In the genomic region with DNA sequence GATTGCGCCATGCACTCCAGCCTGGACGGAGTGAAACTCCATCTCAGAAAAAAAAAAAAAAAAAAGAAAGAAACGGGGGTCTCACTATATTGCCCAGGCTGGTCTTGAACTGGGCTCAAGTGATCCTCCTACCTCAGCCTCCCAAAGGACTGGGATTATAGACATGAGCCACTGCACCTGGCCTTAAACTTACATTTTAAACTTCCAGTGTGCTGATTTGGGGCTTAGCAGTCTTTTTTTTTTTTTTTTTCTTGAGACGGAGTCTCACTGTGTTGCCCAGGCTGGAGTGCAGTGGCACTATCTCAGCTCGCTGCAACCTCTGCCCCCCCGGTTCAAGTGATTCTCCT, we compare ENCODE assay signal across 3 cellular contexts.
TF ChIP-seq lines count a peak whose summit lies in the region.
"Not testable (repeated sequence)": the region's sequence is repeated elsewhere in the genome, so short reads cannot be mapped to it uniquely, and the experiment has no call there.

No MANE protein-coding gene starts in this region.

TF ChIP-seq in K562, 482 proteins besides CTCF, POLR2A, EP300 and RAD21:
- TF ChIP-seq RBM25 (IDR thresholded peaks at IDR 0.05; ENCODE audit: low read depth, low read length, severe bottlenecking) (peak; percentile 33), BCOR (IDR thresholded peaks at IDR 0.05) (peak; percentile 21; the same call in 1 of the 2 replicates), ZNF121 (CRISPR knock-in tag; conservative IDR thresholded peaks at IDR 0.05) (peak; percentile 95)
- TF ChIP-seq, protein P1, sequence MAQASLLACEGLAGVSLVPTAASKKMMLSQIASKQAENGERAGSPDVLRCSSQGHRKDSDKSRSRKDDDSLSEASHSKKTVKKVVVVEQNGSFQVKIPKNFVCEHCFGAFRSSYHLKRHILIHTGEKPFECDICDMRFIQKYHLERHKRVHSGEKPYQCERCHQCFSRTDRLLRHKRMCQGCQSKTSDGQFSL (CRISPR knock-in tag; IDR thresholded peaks at IDR 0.05) = peak; percentile 38; the same call in 1 of the 2 replicates
- TF ChIP-seq, protein P1 (tag; IDR thresholded peaks at IDR 0.05) = not testable (repeated sequence)

TF ChIP-seq in HepG2, 621 proteins besides CTCF, POLR2A, EP300 and RAD21:
- peak; percentile 96 for TF ChIP-seq ZNF121 (CRISPR knock-in tag; IDR thresholded peaks at IDR 0.05)
- TF ChIP-seq, protein P2, sequence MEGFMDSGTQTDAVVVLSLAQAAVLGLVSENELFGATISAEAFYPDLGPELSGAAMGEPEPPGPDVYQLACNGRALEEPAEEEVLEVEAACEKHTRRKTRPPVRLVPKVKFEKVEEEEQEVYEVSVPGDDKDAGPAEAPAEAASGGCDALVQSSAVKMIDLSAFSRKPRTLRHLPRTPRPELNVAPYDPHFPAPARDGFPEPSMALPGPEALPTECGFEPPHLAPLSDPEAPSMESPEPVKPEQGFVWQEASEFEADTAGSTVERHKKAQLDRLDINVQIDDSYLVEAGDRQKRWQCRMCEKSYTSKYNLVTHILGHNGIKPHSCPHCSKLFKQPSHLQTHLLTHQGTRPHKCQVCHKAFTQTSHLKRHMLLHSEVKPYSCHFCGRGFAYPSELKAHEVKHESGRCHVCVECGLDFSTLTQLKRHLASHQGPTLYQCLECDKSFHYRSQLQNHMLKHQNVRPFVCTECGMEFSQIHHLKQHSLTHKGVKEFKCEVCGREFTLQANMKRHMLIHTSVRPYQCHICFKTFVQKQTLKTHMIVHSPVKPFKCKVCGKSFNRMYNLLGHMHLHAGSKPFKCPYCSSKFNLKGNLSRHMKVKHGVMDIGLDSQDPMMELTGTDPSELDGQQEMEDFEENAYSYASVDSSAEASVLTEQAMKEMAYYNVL (CRISPR knock-in tag; IDR thresholded peaks at IDR 0.05; ENCODE audit: borderline replicate concordance) = 0 out of 2 replicates have a peak, but pooled peaks have one; percentile 20
- TF ChIP-seq, protein P3, sequence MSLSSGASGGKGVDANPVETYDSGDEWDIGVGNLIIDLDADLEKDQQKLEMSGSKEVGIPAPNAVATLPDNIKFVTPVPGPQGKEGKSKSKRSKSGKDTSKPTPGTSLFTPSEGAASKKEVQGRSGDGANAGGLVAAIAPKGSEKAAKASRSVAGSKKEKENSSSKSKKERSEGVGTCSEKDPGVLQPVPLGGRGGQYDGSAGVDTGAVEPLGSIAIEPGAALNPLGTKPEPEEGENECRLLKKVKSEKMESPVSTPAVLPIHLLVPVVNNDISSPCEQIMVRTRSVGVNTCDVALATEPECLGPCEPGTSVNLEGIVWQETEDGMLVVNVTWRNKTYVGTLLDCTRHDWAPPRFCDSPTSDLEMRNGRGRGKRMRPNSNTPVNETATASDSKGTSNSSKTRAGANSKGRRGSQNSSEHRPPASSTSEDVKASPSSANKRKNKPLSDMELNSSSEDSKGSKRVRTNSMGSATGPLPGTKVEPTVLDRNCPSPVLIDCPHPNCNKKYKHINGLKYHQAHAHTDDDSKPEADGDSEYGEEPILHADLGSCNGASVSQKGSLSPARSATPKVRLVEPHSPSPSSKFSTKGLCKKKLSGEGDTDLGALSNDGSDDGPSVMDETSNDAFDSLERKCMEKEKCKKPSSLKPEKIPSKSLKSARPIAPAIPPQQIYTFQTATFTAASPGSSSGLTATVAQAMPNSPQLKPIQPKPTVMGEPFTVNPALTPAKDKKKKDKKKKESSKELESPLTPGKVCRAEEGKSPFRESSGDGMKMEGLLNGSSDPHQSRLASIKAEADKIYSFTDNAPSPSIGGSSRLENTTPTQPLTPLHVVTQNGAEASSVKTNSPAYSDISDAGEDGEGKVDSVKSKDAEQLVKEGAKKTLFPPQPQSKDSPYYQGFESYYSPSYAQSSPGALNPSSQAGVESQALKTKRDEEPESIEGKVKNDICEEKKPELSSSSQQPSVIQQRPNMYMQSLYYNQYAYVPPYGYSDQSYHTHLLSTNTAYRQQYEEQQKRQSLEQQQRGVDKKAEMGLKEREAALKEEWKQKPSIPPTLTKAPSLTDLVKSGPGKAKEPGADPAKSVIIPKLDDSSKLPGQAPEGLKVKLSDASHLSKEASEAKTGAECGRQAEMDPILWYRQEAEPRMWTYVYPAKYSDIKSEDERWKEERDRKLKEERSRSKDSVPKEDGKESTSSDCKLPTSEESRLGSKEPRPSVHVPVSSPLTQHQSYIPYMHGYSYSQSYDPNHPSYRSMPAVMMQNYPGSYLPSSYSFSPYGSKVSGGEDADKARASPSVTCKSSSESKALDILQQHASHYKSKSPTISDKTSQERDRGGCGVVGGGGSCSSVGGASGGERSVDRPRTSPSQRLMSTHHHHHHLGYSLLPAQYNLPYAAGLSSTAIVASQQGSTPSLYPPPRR (CRISPR knock-in tag; IDR thresholded peaks at IDR 0.05; ENCODE audit: borderline replicate concordance) = 0 out of 2 replicates have a peak, but pooled peaks have one; percentile 16
- TF ChIP-seq CEBPB (IDR thresholded peaks at IDR 0.05; ENCODE audit: borderline replicate concordance, low read depth, low read length) = peak; percentile 67; the same call in 1 of the 2 replicates
- TF ChIP-seq ZMYM3 (CRISPR knock-in tag; IDR thresholded peaks at IDR 0.05) = peak; percentile 8

TF ChIP-seq in liver, 16 proteins besides CTCF, POLR2A, EP300 and RAD21:
- TF ChIP-seq, protein P4, sequence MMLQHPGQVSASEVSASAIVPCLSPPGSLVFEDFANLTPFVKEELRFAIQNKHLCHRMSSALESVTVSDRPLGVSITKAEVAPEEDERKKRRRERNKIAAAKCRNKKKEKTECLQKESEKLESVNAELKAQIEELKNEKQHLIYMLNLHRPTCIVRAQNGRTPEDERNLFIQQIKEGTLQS (IDR thresholded peaks at IDR 0.05) = peak; percentile 1
- TF ChIP-seq JUND (IDR thresholded peaks at IDR 0.05) = peak in 1 of 2 donors; percentile 17
